1 cellular context compared by ENCODE assay signal in the genomic region with DNA sequence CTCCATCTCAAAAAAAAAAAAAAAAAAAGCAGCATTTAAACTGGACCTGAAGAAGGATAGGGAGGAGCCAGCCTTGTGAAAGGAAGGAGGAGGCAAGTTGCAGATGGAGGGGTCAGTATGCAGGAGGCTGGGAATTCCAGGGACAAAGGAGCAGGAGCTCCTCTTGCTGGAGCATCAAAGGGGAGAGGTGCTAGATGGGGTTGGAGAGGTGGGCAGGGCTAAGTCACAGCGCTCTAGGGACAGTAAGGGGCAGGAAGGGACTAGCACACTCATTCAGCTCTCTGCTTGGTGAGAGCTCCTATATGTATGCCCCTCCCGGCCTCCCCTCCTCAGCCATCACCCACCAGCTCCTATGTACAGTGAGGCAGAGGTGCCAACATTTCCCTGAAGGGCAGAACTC.
TF ChIP-seq lines count a peak whose summit lies in the region.

No MANE protein-coding gene starts in this region.

TF ChIP-seq in H1, 55 proteins besides CTCF, POLR2A, EP300 and RAD21:
- no peak for TF ChIP-seq NANOG (IDR thresholded peaks at IDR 0.05; ENCODE audit: insufficient read depth, low read depth, low read length, poor library complexity, severe bottlenecking)
TF ChIP-seq in H1: peak in this region for 0.
